Comparison of ENCODE assay signal across 26 cellular contexts in the genomic region with DNA sequence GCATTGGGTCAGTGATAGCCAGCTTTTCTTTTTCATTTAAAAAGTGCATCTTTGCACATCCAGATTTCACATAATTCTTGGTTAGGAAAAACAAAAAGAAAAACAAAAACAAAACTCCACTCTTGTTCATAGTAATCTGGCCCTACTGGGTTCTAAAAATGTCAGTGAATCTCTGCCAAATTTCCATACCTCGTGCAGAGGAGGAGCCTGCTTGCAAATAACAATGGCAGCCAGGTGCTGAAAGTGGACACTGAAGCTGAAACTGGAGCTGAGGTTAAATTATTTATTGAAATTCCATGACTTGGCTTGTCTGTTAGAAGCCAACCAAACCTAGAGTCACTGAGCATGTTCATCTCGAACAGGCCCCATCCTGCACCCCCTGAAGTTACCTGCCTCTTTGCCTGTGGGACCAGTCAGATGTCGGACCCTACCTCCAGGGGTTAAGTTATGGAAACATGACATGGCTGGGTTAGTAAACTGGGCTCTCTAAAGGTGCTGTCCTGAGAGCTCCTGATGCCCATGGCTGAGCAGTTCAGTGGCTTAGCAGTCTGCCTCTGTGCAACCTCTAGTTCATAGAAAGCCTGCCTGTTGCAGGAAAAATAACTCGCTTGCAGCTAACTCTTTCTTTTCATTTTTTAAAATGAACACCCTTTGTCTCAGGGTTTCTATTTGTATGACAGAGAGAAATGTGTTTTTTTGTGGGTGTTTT.
"Had no signal": no experiment of that assay in that cellular context is flagged by ENCODE, and none has a peak within 500 bp of the region (broad histone marks: within the 10 kb centered on the region; RNA-seq: fewer than 3 reads in every experiment).

No MANE protein-coding gene starts in this region.

- H3K27me3 ChIP-seq: stomach, tibial artery, upper lobe of right lung had no signal

- H3K4me3 ChIP-seq: stomach, tibial artery, upper lobe of right lung had no signal

- H3K9me3 ChIP-seq: upper lobe of right lung had no signal

- DNase-seq: activated CD4-positive, alpha-beta memory T cell treated with anti-CD3 and anti-CD28 coated beads, Interleukin-2, amount 10 ng/mL, durations not matched to agents 7 days and 5 days; activated CD4-positive, alpha-beta T cell treated with anti-CD3 and anti-CD28 coated beads, Interleukin-2, amount 10 ng/mL, durations not matched to agents 7 days and 5 days; activated CD4-positive, CD25-positive, alpha-beta regulatory T cell treated with anti-CD3 and anti-CD28 coated beads, Interleukin-2, amount 50 U/mL, for 72 hours; activated CD8-positive, alpha-beta memory T cell treated with anti-CD3 and anti-CD28 coated beads, Interleukin-2, amount 50 U/mL, for 48 hours; activated gamma-delta T cell; activated naive CD4-positive, alpha-beta T cell treated with anti-CD3 and anti-CD28 coated beads, Interleukin-2, amount 50 U/mL, for 16 hours; activated T-cell treated with anti-CD3 and anti-CD28 coated beads, Interleukin-2, amount 50 U/mL, for 24 hours; amniotic stem cell; central memory CD4-positive, alpha-beta T cell; endodermal cell; foreskin fibroblast; kidney glomerular epithelial cell; naive B cell; nephron progenitor cell; occipital lobe; small intestine; stimulated activated CD4-positive, alpha-beta T cell treated with anti-CD3 and anti-CD28 coated beads, Interleukin-4, amount 100 ng/mL, for 4 hours; stimulated activated CD8-positive, alpha-beta memory T cell treated with anti-CD3 and anti-CD28 coated beads, Interleukin-4, amount 100 ng/mL, for 48 hours; stomach; T-helper 17 cell; tibial artery; upper lobe of right lung had no signal

- H3K27ac ChIP-seq: stomach, tibial artery, upper lobe of right lung had no signal

- H3K4me1 ChIP-seq: stomach, tibial artery, upper lobe of right lung had no signal

- H3K36me3 ChIP-seq: stomach, tibial artery, upper lobe of right lung had no signal

- ATAC-seq: esophagus mucosa; sciatic nerve; SK-N-SH treated with all-trans-retinoic acid at 6 μM for 48 hours; stimulated activated memory B cell treated with anti-CD40 and anti-IgM and Interleukin-4, amounts not matched to agents 10 μg/mL and 1 μg/mL and 100 μg/mL, for 72 hours; T-helper 17 cell; upper lobe of right lung had no signal
